9 cellular contexts compared by ENCODE assay signal in the genomic region with DNA sequence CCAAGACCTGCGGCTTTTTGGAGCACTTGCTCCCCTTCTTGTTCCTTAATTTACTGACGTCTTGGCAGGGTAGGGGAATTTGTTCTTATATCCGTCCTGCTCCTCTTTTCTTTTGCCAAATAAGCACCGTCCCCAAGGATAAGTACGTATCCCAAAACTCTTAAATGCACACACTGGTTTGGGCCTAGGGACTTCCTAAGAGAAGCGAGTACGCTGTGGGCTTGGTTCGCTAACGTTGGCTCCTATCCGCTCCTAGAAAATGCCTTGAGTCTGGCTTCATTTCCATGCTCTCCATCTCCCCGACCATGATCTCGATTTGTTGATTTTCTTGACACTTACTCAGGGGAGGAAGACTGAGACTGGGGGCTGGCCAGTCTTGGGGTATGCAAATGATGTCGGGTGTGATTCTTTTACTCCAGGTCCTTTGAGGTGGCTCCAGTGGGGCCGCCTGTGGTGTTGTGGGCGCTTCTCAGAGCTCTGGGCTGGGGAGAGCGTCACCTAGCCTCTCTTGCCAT. TPM values are rescaled to one million over a fixed set of nuclear protein-coding genes. Genes with fewer than 3 reads are reported as not detected.
DNase-seq lines count a peak whose midpoint lies in the region; ATAC-seq and TF ChIP-seq lines count a peak whose summit lies in the region.
"Had no signal": no experiment of that assay in that cellular context is flagged by ENCODE, and none has a peak within 500 bp of the region (broad histone marks: within the 10 kb centered on the region; RNA-seq: fewer than 3 reads in every experiment).

No MANE protein-coding gene starts in this region.

- H3K4me1 Mint-ChIP-seq in activated naive CD8-positive, alpha-beta T cell treated with anti-CD3 and anti-CD28 coated beads, Interleukin-2, amount 50 U/mL, for 24 hours, result peaks cover 15% of the 10 kb centered on the region

- H3K27me3 ChIP-seq in liver (ENCODE audit: control insufficient read depth in 4 of 4, insufficient read depth in 4 of 4, low read length in 3 of 4) (no peaks in the 10 kb centered on the region), subcutaneous abdominal adipose tissue (ENCODE audit: control insufficient read depth in 5 of 5, insufficient read depth in 4 of 5, low read length in 5 of 5) (peaks cover 5 to 28% (median 15%) of the 10 kb centered on the region in 5 donors)

- H3K4me1 ChIP-seq in liver (ENCODE audit: control insufficient read depth in 4 of 4, insufficient read depth in 4 of 4, low read length in 3 of 4), result peaks cover 3 to 44% (median 31%) of the 10 kb centered on the region in 4 donors
- H3K4me1 ChIP-seq in subcutaneous abdominal adipose tissue (ENCODE audit: control insufficient read depth in 5 of 5, insufficient read depth in 5 of 5, low read length in 5 of 5), result peaks cover 0 to 30% (median 24%) of the 10 kb centered on the region in 5 donors

- 26% methylated on average over 16 of the region's 16 CpGs for WGBS in liver

- no peak overlapping the region for H3K27ac Mint-ChIP-seq in activated naive CD8-positive, alpha-beta T cell treated with anti-CD3 and anti-CD28 coated beads, Interleukin-2, amount 50 U/mL, for 24 hours

- H3K9me3 ChIP-seq in liver (ENCODE audit: control insufficient read depth in 4 of 4, low read length in 3 of 4) (no peaks in the 10 kb centered on the region), subcutaneous abdominal adipose tissue (ENCODE audit: control insufficient read depth in 5 of 5, low read length in 5 of 5) (no peaks in the 10 kb centered on the region)

- TF ChIP-seq RAD21 in liver (IDR thresholded peaks at IDR 0.05), result no peak

- H3K36me3 Mint-ChIP-seq in activated naive CD8-positive, alpha-beta T cell treated with anti-CD3 and anti-CD28 coated beads, Interleukin-2, amount 50 U/mL, for 24 hours (ENCODE audit: low read depth), result no peaks in the 10 kb centered on the region

- H3K4me3 Mint-ChIP-seq in activated naive CD8-positive, alpha-beta T cell treated with anti-CD3 and anti-CD28 coated beads, Interleukin-2, amount 50 U/mL, for 24 hours, result peak overlapping the region; percentile 53

- peak overlapping the region in 1 of 2 donors; percentile 72 for H3K9ac ChIP-seq in liver (ENCODE audit: low read depth in 1 of 2, low read length in 2 of 2)
- H3K9ac ChIP-seq in subcutaneous abdominal adipose tissue (ENCODE audit: low read length in 5 of 5), result peak overlapping the region in 1 of 5 donors; percentile 61

- H3K36me3 ChIP-seq in liver (ENCODE audit: control insufficient read depth in 4 of 4, insufficient read depth in 3 of 4, low read depth in 1 of 4, low read length in 3 of 4) (no peaks in the 10 kb centered on the region), subcutaneous abdominal adipose tissue (ENCODE audit: control insufficient read depth in 5 of 5, insufficient read depth in 5 of 5, low read length in 5 of 5) (no peaks in the 10 kb centered on the region)

- ATAC-seq in activated naive CD8-positive, alpha-beta T cell treated with anti-CD3 and anti-CD28 coated beads, Interleukin-2, amount 50 U/mL, for 24 hours, result no peak
- ATAC-seq in HG03442 (IDR thresholded peaks at IDR 0.05; ENCODE audit: unreplicated experiment), result no peak

- H3K27me3 Mint-ChIP-seq in activated naive CD8-positive, alpha-beta T cell treated with anti-CD3 and anti-CD28 coated beads, Interleukin-2, amount 50 U/mL, for 24 hours, result peaks cover 57% of the 10 kb centered on the region

- no peak overlapping the region for H3K27ac ChIP-seq in liver (ENCODE audit: low read depth in 1 of 2, low read length in 2 of 2)
- H3K27ac ChIP-seq in subcutaneous abdominal adipose tissue (ENCODE audit: low read depth, low read length), result no peak overlapping the region

- DNase-seq in NCI-H748 (lab: John Stamatoyannopoulos, UW; ENCODE audit: unreplicated experiment), result peak; percentile 3
- DNase-seq in NCI-H748 treated with DMSO at 0.1 percent for 48 hours (lab: John Stamatoyannopoulos, UW), result no peak
- DNase-seq in activated naive CD8-positive, alpha-beta T cell treated with anti-CD3 and anti-CD28 coated beads, Interleukin-2, amount 50 U/mL, for 24 hours, result no peak
- no peak for DNase-seq in islet precursor cell
- DNase-seq in stimulated activated CD4-positive, alpha-beta T cell treated with anti-CD3 and anti-CD28 coated beads, Interleukin-4, amount 100 ng/mL, for 1 hour, result no peak

- no peaks in the 10 kb centered on the region for H3K9me3 Mint-ChIP-seq in activated naive CD8-positive, alpha-beta T cell treated with anti-CD3 and anti-CD28 coated beads, Interleukin-2, amount 50 U/mL, for 24 hours

- H3K4me3 ChIP-seq in liver (ENCODE audit: low read depth in 1 of 3, low read length in 3 of 3) (peak overlapping the region; percentile 82 to 87 (median 86)), subcutaneous abdominal adipose tissue (ENCODE audit: low read depth in 1 of 5, low read length in 5 of 5) (peak overlapping the region in 4 of 5 donors; percentile 30 to 76 (median 72))

- no peak for TF ChIP-seq CTCF in liver (IDR thresholded peaks at IDR 0.05; ENCODE audit: low read depth, low read length, missing input control)

TF ChIP-seq in liver, 16 proteins besides CTCF, POLR2A, EP300 and RAD21:
- TF ChIP-seq FOXA2 (IDR thresholded peaks at IDR 0.05) (no peak), ZBTB33 (IDR thresholded peaks at IDR 0.05) (no peak), YY1 (IDR thresholded peaks at IDR 0.05) (no peak), HNF4G (IDR thresholded peaks at IDR 0.05) (no peak), HNF4A (conservative IDR thresholded peaks at IDR 0.05) (no peak), GABPA (IDR thresholded peaks at IDR 0.05 in 1 of 2, conservative IDR thresholded peaks at IDR 0.05 in 1 of 2) (no peak), JUND (IDR thresholded peaks at IDR 0.05) (no peak), SP1 (IDR thresholded peaks at IDR 0.05) (no peak), RXRA (IDR thresholded peaks at IDR 0.05) (no peak), EGR1 (IDR thresholded peaks at IDR 0.05; ENCODE audit: low read depth in 2 of 2) (no peak), REST (IDR thresholded peaks at IDR 0.05) (no peak), NR2F2 (IDR thresholded peaks at IDR 0.05) (no peak), TAF1 (conservative IDR thresholded peaks at IDR 0.05) (no peak), MAX (IDR thresholded peaks at IDR 0.05) (no peak), FOXA1 (IDR thresholded peaks at IDR 0.05) (no peak)
- TF ChIP-seq, protein P1, sequence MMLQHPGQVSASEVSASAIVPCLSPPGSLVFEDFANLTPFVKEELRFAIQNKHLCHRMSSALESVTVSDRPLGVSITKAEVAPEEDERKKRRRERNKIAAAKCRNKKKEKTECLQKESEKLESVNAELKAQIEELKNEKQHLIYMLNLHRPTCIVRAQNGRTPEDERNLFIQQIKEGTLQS (IDR thresholded peaks at IDR 0.05), result no peak

RNA-seq across cellular contexts. Expression of gene MYRIP, which starts 1.3 kb away (rescaled TPM):
- total RNA-seq in liver, result 10 to 100 TPM in 1 of 2 donors, under 1 TPM in 1; 0.98 to 11.7 TPM
- polyA plus RNA-seq in liver, result 1 to 10 TPM; 6.2 to 7.4 TPM
- total RNA-seq: A673 had no signal
